In genomic region chr7:50334341-50334994, GRCh38 we compare ENCODE assay signal across 13 cellular contexts. TPM values are rescaled to one million over a fixed set of nuclear protein-coding genes. Genes with fewer than 3 reads are reported as not detected.
"Had no signal": no experiment of that assay in that cellular context is flagged by ENCODE, and none has a peak within 500 bp of the region (broad histone marks: within the 10 kb centered on the region; RNA-seq: fewer than 3 reads in every experiment).

No MANE protein-coding gene starts in this region.

- H3K4me1 Mint-ChIP-seq: activated CD4-positive, alpha-beta memory T cell treated with anti-CD3 and anti-CD28 coated beads, Interleukin-2, amount 10 ng/mL, durations not matched to agents 7 days and 5 days had no signal

- H3K9me3 ChIP-seq: lower lobe of right lung had no signal

- H3K27ac ChIP-seq: cardiac muscle cell, foreskin keratinocyte, lower lobe of right lung had no signal

- H3K36me3 ChIP-seq: cardiac muscle cell, lower lobe of right lung had no signal

- H3K27me3 Mint-ChIP-seq: activated CD4-positive, alpha-beta memory T cell treated with anti-CD3 and anti-CD28 coated beads, Interleukin-2, amount 10 ng/mL, durations not matched to agents 7 days and 5 days; stimulated activated naive CD8-positive, alpha-beta T cell treated with anti-CD3 and anti-CD28 coated beads, Interleukin-15, Interleukin-2, amounts not matched to agents 100 ng/mL and 50 ng/mL, for 24 hours had no signal

- H3K36me3 Mint-ChIP-seq: natural killer cell had no signal

- H3K27me3 ChIP-seq: cardiac muscle cell had no signal

- H3K9me3 Mint-ChIP-seq: activated CD4-positive, alpha-beta memory T cell treated with anti-CD3 and anti-CD28 coated beads, Interleukin-2, amount 10 ng/mL, durations not matched to agents 7 days and 5 days; natural killer cell; stimulated activated naive CD8-positive, alpha-beta T cell treated with anti-CD3 and anti-CD28 coated beads, Interleukin-15, Interleukin-2, amounts not matched to agents 100 ng/mL and 50 ng/mL, for 24 hours had no signal

- DNase-seq: activated CD4-positive, alpha-beta memory T cell treated with anti-CD3 and anti-CD28 coated beads, Interleukin-2, amount 10 ng/mL, durations not matched to agents 7 days and 5 days; activated CD4-positive, alpha-beta T cell treated with anti-CD3 and anti-CD28 coated beads for 1 hour; activated CD8-positive, alpha-beta memory T cell treated with anti-CD3 and anti-CD28 coated beads, Interleukin-2, amount 50 U/mL, for 48 hours; foreskin keratinocyte; head of caudate nucleus; left cardiac atrium; lower lobe of right lung; natural killer cell; occipital lobe; stimulated activated CD4-positive, alpha-beta T cell treated with anti-CD3 and anti-CD28 coated beads, Interleukin-4, amount 100 ng/mL, for 24 hours; T1000 had no signal

- H3K4me1 ChIP-seq: foreskin keratinocyte had no signal

- H3K4me3 Mint-ChIP-seq: activated CD4-positive, alpha-beta memory T cell treated with anti-CD3 and anti-CD28 coated beads, Interleukin-2, amount 10 ng/mL, durations not matched to agents 7 days and 5 days; natural killer cell; stimulated activated naive CD8-positive, alpha-beta T cell treated with anti-CD3 and anti-CD28 coated beads, Interleukin-15, Interleukin-2, amounts not matched to agents 100 ng/mL and 50 ng/mL, for 24 hours had no signal

- H3K4me3 ChIP-seq: cardiac muscle cell, lower lobe of right lung had no signal

- ATAC-seq: foreskin keratinocyte, left cardiac atrium, lower lobe of right lung, natural killer cell had no signal

- H3K27ac Mint-ChIP-seq: activated CD4-positive, alpha-beta memory T cell treated with anti-CD3 and anti-CD28 coated beads, Interleukin-2, amount 10 ng/mL, durations not matched to agents 7 days and 5 days; natural killer cell; stimulated activated naive CD8-positive, alpha-beta T cell treated with anti-CD3 and anti-CD28 coated beads, Interleukin-15, Interleukin-2, amounts not matched to agents 100 ng/mL and 50 ng/mL, for 24 hours had no signal

RNA-seq across cellular contexts. Expression of gene IKZF1, which starts 30.0 kb away (rescaled TPM):
- total RNA-seq: foreskin keratinocyte had no signal
- polyA plus RNA-seq: cardiac muscle cell, foreskin keratinocyte had no signal
